Comparison of ENCODE assay signal across 39 cellular contexts in the genomic region with DNA sequence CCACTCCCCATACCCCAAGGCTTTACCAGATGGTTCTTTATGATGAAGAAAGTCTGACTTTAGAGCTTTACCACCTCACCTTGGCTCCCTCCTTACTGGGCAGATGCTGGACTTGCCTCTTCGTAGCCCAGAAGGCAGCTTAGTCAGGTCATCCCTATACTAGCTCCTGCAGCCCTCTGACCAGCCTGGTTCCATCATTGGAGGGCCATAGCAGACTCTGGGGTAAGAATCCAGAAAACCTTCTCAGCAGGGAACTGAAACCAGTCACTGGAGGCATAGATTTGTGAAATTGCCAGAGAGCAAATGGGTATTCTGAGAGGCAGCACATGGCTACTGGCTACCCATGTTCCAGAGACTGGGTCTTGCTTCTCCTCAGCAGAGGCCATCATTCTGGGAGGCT. TPM values are rescaled to one million over a fixed set of nuclear protein-coding genes. Genes with fewer than 3 reads are reported as not detected.
"Had no signal": no experiment of that assay in that cellular context is flagged by ENCODE, and none has a peak within 500 bp of the region (broad histone marks: within the 10 kb centered on the region; RNA-seq: fewer than 3 reads in every experiment).

No MANE protein-coding gene starts in this region.

- H3K36me3 ChIP-seq: adrenal gland, ascending aorta, brain microvascular endothelial cell, breast epithelium, cardiac muscle cell had no signal

- H3K27ac ChIP-seq: adrenal gland, ascending aorta, brain microvascular endothelial cell, breast epithelium, cardiac muscle cell had no signal

- H3K27me3 ChIP-seq: adrenal gland, ascending aorta, brain microvascular endothelial cell, breast epithelium, cardiac muscle cell had no signal

- H3K4me1 ChIP-seq: adrenal gland, ascending aorta, breast epithelium had no signal

- DNase-seq: activated effector memory CD4-positive, alpha-beta T cell treated with anti-CD3 and anti-CD28 coated beads, Interleukin-2, amount 50 U/mL, for 16 hours; activated effector memory CD4-positive, alpha-beta T cell treated with Interleukin-2 at 50 U/mL for 16 hours; activated gamma-delta T cell; activated gamma-delta T cell treated with Interleukin-2 at 50 U/mL for 16 hours; activated naive CD4-positive, alpha-beta T cell; activated naive CD4-positive, alpha-beta T cell treated with anti-CD3 and anti-CD28 coated beads for 36 hours; activated naive CD4-positive, alpha-beta T cell treated with anti-CD3 and anti-CD28 coated beads, Interleukin-2, amount 10 ng/mL, durations not matched to agents 7 days and 5 days; activated naive CD4-positive, alpha-beta T cell treated with anti-CD3 and anti-CD28 coated beads, Interleukin-2, amount 50 U/mL, for 16 hours; activated naive CD4-positive, alpha-beta T cell treated with Interleukin-2 at 50 U/mL for 16 hours; activated naive CD8-positive, alpha-beta T cell treated with anti-CD3 and anti-CD28 coated beads for 36 hours; activated naive CD8-positive, alpha-beta T cell treated with anti-CD3 and anti-CD28 coated beads, Interleukin-2, amount 10 ng/mL, durations not matched to agents 7 days and 5 days; activated naive CD8-positive, alpha-beta T cell treated with anti-CD3 and anti-CD28 coated beads, Interleukin-2, amount 50 U/mL, for 24 hours; activated T-cell treated with anti-CD3 and anti-CD28 coated beads for 4 hours; activated T-cell treated with anti-CD3 and anti-CD28 coated beads, Interleukin-2, amount 50 U/mL, for 1 hour; activated T-cell treated with anti-CD3 and anti-CD28 coated beads, Interleukin-2, amount 50 U/mL, for 24 hours; activated T-cell treated with anti-CD3 and anti-CD28 coated beads, Interleukin-2, amount 50 U/mL, for 4 hours; activated T-cell treated with anti-CD3 and anti-CD28 coated beads, Interleukin-2, amount 50 U/mL, for 48 hours; activated T-cell treated with anti-CD3 and anti-CD28 coated beads, Interleukin-2, amount 50 U/mL, for 72 hours; adrenal gland; amniotic stem cell; amygdala; anterior cingulate cortex; aorta; brain microvascular endothelial cell; central memory CD4-positive, alpha-beta T cell; cerebellar nuclear complex had no signal

- H3K27me3 Mint-ChIP-seq: activated naive CD4-positive, alpha-beta T cell treated with anti-CD3 and anti-CD28 coated beads, Interleukin-2, amount 10 ng/mL, durations not matched to agents 7 days and 5 days; activated naive CD8-positive, alpha-beta T cell treated with anti-CD3 and anti-CD28 coated beads, Interleukin-2, amount 10 ng/mL, durations not matched to agents 7 days and 5 days; central memory CD8-positive, alpha-beta T cell had no signal

- H3K27ac Mint-ChIP-seq: activated naive CD4-positive, alpha-beta T cell treated with anti-CD3 and anti-CD28 coated beads for 36 hours; activated naive CD4-positive, alpha-beta T cell treated with anti-CD3 and anti-CD28 coated beads, Interleukin-2, amount 10 ng/mL, durations not matched to agents 7 days and 5 days; activated naive CD4-positive, alpha-beta T cell treated with anti-CD3 and anti-CD28 coated beads, Interleukin-2, amount 50 U/mL, for 24 hours; activated naive CD4-positive, alpha-beta T cell treated with anti-CD3 and anti-CD28 coated beads, Interleukin-2, amount 50 U/mL, for 72 hours; activated naive CD8-positive, alpha-beta T cell; activated naive CD8-positive, alpha-beta T cell treated with anti-CD3 and anti-CD28 coated beads for 36 hours; activated naive CD8-positive, alpha-beta T cell treated with anti-CD3 and anti-CD28 coated beads, Interleukin-2, amount 10 ng/mL, durations not matched to agents 7 days and 5 days; activated naive CD8-positive, alpha-beta T cell treated with anti-CD3 and anti-CD28 coated beads, Interleukin-2, amount 50 U/mL, for 24 hours; activated T-cell treated with anti-CD3 and anti-CD28 coated beads, Interleukin-2, amount 50 U/mL, for 24 hours; activated T-cell treated with anti-CD3 and anti-CD28 coated beads, Interleukin-2, amount 50 U/mL, for 72 hours; activated T-helper 1 cell treated with anti-CD3 and anti-CD28 coated beads, Interleukin-12 subunit alpha, Interleukin-12 subunit beta, Interleukin-2, Interleukin-4 antibody, amounts not matched to agents 30 ng/mL and 10 ng/mL and 1 ng/mL, durations not matched to agents 14 hours and 24 hours and 36 hours; activated T-helper 17 cell treated with anti-CD3 and anti-CD28 coated beads, Interleukin-2, amount 50 U/mL, for 72 hours; activated T-helper 2 cell treated with anti-CD3 and anti-CD28 coated beads, Interferon-gamma antibody, Interleukin-2, Interleukin-4, amounts not matched to agents 10 μg/mL and 5 μg/mL and 100 μg/mL, durations not matched to agents 14 hours and 24 hours and 36 hours; brain had no signal

- ATAC-seq: activated naive CD4-positive, alpha-beta T cell treated with anti-CD3 and anti-CD28 coated beads, Interleukin-2, amount 50 U/mL, for 72 hours; activated naive CD8-positive, alpha-beta T cell treated with anti-CD3 and anti-CD28 coated beads, Interleukin-2, amount 50 U/mL, for 24 hours; activated T-cell treated with anti-CD3 and anti-CD28 coated beads, Interleukin-2, amount 50 U/mL, for 4 hours; activated T-cell treated with anti-CD3 and anti-CD28 coated beads, Interleukin-2, amount 50 U/mL, for 72 hours; activated T-helper 17 cell treated with anti-CD3 and anti-CD28 coated beads, Interleukin-2, amount 50 U/mL, for 72 hours had no signal

- H3K4me3 ChIP-seq: adrenal gland, ascending aorta, breast epithelium, cardiac muscle cell had no signal

- H3K9me3 ChIP-seq: adrenal gland, ascending aorta, breast epithelium had no signal

- H3K4me1 Mint-ChIP-seq: activated naive CD4-positive, alpha-beta T cell treated with anti-CD3 and anti-CD28 coated beads, Interleukin-2, amount 10 ng/mL, durations not matched to agents 7 days and 5 days; activated naive CD4-positive, alpha-beta T cell treated with anti-CD3 and anti-CD28 coated beads, Interleukin-2, amount 50 U/mL, for 24 hours; activated naive CD8-positive, alpha-beta T cell treated with anti-CD3 and anti-CD28 coated beads for 36 hours; activated naive CD8-positive, alpha-beta T cell treated with anti-CD3 and anti-CD28 coated beads, Interleukin-2, amount 10 ng/mL, durations not matched to agents 7 days and 5 days; activated naive CD8-positive, alpha-beta T cell treated with anti-CD3 and anti-CD28 coated beads, Interleukin-2, amount 50 U/mL, for 24 hours; brain; central memory CD8-positive, alpha-beta T cell had no signal

- H3K4me3 Mint-ChIP-seq: activated naive CD4-positive, alpha-beta T cell treated with anti-CD3 and anti-CD28 coated beads for 36 hours; activated naive CD4-positive, alpha-beta T cell treated with anti-CD3 and anti-CD28 coated beads, Interleukin-2, amount 10 ng/mL, durations not matched to agents 7 days and 5 days; activated naive CD4-positive, alpha-beta T cell treated with anti-CD3 and anti-CD28 coated beads, Interleukin-2, amount 50 U/mL, for 24 hours; activated naive CD8-positive, alpha-beta T cell; activated naive CD8-positive, alpha-beta T cell treated with anti-CD3 and anti-CD28 coated beads for 36 hours; activated naive CD8-positive, alpha-beta T cell treated with anti-CD3 and anti-CD28 coated beads, Interleukin-2, amount 10 ng/mL, durations not matched to agents 7 days and 5 days; activated naive CD8-positive, alpha-beta T cell treated with anti-CD3 and anti-CD28 coated beads, Interleukin-2, amount 50 U/mL, for 24 hours; activated T-cell treated with anti-CD3 and anti-CD28 coated beads, Interleukin-2, amount 50 U/mL, for 24 hours; activated T-cell treated with anti-CD3 and anti-CD28 coated beads, Interleukin-2, amount 50 U/mL, for 4 hours; activated T-cell treated with anti-CD3 and anti-CD28 coated beads, Interleukin-2, amount 50 U/mL, for 72 hours; activated T-helper 1 cell treated with anti-CD3 and anti-CD28 coated beads, Interleukin-12 subunit alpha, Interleukin-12 subunit beta, Interleukin-2, Interleukin-4 antibody, amounts not matched to agents 30 ng/mL and 10 ng/mL and 1 ng/mL, durations not matched to agents 14 hours and 24 hours and 36 hours; activated T-helper 17 cell treated with anti-CD3 and anti-CD28 coated beads, Interleukin-2, amount 50 U/mL, for 72 hours; brain; central memory CD8-positive, alpha-beta T cell had no signal

- H3K36me3 Mint-ChIP-seq: activated naive CD4-positive, alpha-beta T cell treated with anti-CD3 and anti-CD28 coated beads, Interleukin-2, amount 10 ng/mL, durations not matched to agents 7 days and 5 days; activated naive CD4-positive, alpha-beta T cell treated with anti-CD3 and anti-CD28 coated beads, Interleukin-2, amount 50 U/mL, for 24 hours; activated naive CD8-positive, alpha-beta T cell; activated naive CD8-positive, alpha-beta T cell treated with anti-CD3 and anti-CD28 coated beads for 36 hours; activated naive CD8-positive, alpha-beta T cell treated with anti-CD3 and anti-CD28 coated beads, Interleukin-2, amount 10 ng/mL, durations not matched to agents 7 days and 5 days; brain had no signal

RNA-seq across cellular contexts. Expression of a gene that starts 21.8 kb away (rescaled TPM):
- total RNA-seq: astrocyte, cardiac muscle cell, chondrocyte had no signal
- polyA plus RNA-seq: aorta, cardiac muscle cell had no signal
